8 cellular contexts compared by ENCODE assay signal in the genomic region with DNA sequence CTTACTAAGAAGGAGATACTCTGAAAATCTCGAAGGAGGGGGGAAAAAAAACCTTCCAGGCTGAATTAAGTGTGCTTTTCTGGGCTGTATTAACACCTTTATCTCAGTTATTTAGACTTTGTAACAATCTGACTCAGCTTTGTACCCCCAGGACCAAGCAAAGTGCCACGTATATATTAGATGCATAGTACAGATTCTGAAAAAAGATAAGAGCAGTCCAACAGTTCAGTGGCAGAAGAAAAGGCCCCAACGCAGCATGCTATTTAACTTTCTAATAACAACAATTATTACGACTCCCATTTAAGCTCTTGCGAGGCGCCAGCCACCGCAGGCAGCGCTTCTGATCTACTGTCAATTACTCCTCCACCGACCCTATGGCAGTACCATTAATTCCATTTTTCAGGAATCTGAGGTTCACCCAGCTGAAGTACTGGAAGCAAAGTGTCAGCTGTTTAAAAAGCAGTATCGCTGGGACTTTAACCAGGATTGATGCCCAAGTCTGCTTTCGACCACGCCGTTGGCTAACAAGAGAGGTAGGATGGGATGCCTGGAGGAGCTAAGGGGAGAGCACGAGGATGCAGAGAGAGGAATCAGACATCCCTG. TPM values are rescaled to one million over a fixed set of nuclear protein-coding genes. Genes with fewer than 3 reads are reported as not detected.
DNase-seq lines count a peak whose midpoint lies in the region; ATAC-seq and TF ChIP-seq lines count a peak whose summit lies in the region.

No MANE protein-coding gene starts in this region.

- H3K27ac Mint-ChIP-seq in CD4-positive, alpha-beta T cell, result peak overlapping the region; percentile 89
- H3K27ac Mint-ChIP-seq in memory B cell, result peak overlapping the region; percentile 88

- no peaks in the 10 kb centered on the region for H3K36me3 ChIP-seq in ascending aorta

- H3K4me1 Mint-ChIP-seq in CD4-positive, alpha-beta T cell (ENCODE audit: low read depth), result peaks cover 33% of the 10 kb centered on the region
- peaks cover 23% of the 10 kb centered on the region for H3K4me1 Mint-ChIP-seq in memory B cell

- POLR2A ChIA-PET in CD4-positive, alpha-beta T cell (lab: Charles Lee), result interaction anchor here (0.7 to 3.3 kb wide), 14 partner anchors 11 to 1389 kb away, joined by 3 to 35 read pairs (median 8); a partner anchor contains a TSS

- peaks cover 12% of the 10 kb centered on the region for H3K36me3 Mint-ChIP-seq in CD4-positive, alpha-beta T cell (ENCODE audit: low read depth)
- H3K36me3 Mint-ChIP-seq in memory B cell, result peaks cover 8% of the 10 kb centered on the region

- H3K9me3 Mint-ChIP-seq in CD4-positive, alpha-beta T cell, result no peaks in the 10 kb centered on the region
- H3K9me3 Mint-ChIP-seq in memory B cell, result peaks cover 6% of the 10 kb centered on the region

- H3K27me3 Mint-ChIP-seq in CD4-positive, alpha-beta T cell, result no peaks in the 10 kb centered on the region
- no peaks in the 10 kb centered on the region for H3K27me3 Mint-ChIP-seq in memory B cell

- in situ Hi-C loops in KBM-7 (cut with MboI; ENCODE audit: low pct_unique_long_range_greater_than_20kb, low sequenced_read_pairs), result no loop called here

- intact Hi-C loops in CD4-positive, alpha-beta T cell (cut with DNase I, micrococcal nuclease), result loop anchor here (5.0 to 10.0 kb wide), 4 partner anchors 51 to 454 kb away; a partner anchor contains a TSS
- intact Hi-C loops in ascending aorta (cut with DNase I), result loop anchor here (10.0 kb wide), 1 partner anchor 394 kb away; a partner anchor contains a TSS

- CTCF ChIA-PET in CD4-positive, alpha-beta T cell (lab: Charles Lee), result interaction anchor here (0.7 to 2.0 kb wide), 6 partner anchors 27 to 450 kb away, joined by 3 to 5 read pairs (median 4); a partner anchor contains a TSS

- no peak overlapping the region for H3K27ac ChIP-seq in CD4-positive, alpha-beta T cell (ENCODE audit: low read depth, low read length)
- peak overlapping the region; percentile 72 to 84 for H3K27ac ChIP-seq in ascending aorta

- no peaks in the 10 kb centered on the region for H3K9me3 ChIP-seq in CD4-positive, alpha-beta T cell (ENCODE audit: control insufficient read depth, low read length)
- H3K9me3 ChIP-seq in ascending aorta, result no peaks in the 10 kb centered on the region

- H3K4me3 Mint-ChIP-seq in CD4-positive, alpha-beta T cell, result peak overlapping the region; percentile 92
- H3K4me3 Mint-ChIP-seq in memory B cell, result peak overlapping the region; percentile 91

- no peak for ATAC-seq in CD4-positive, alpha-beta T cell (ENCODE audit: poor library complexity)
- ATAC-seq in HG03432 (IDR thresholded peaks at IDR 0.05; ENCODE audit: unreplicated experiment) (peak; percentile 2), memory B cell (ENCODE audit: low read depth) (no peak), GM21737 (IDR thresholded peaks at IDR 0.05; ENCODE audit: unreplicated experiment) (no peak)

- peak overlapping the region; percentile 85 to 87 for H3K4me3 ChIP-seq in ascending aorta

- H3K4me1 ChIP-seq in ascending aorta, result peaks cover 0 to 4% of the 10 kb centered on the region in 2 donors

- no peaks in the 10 kb centered on the region for H3K27me3 ChIP-seq in CD4-positive, alpha-beta T cell (ENCODE audit: control insufficient read depth, insufficient read depth, low read length)
- H3K27me3 ChIP-seq in ascending aorta, result no peaks in the 10 kb centered on the region

- no peak for DNase-seq in CD4-positive, alpha-beta T cell
- DNase-seq in ascending aorta (ENCODE audit: low spot score in 2 of 2) (no peak), memory B cell (ENCODE audit: low spot score in 2 of 2) (no peak), hepatic stellate cell (ENCODE audit: low spot score) (no peak), NCI-H2171 (lab: John Stamatoyannopoulos, UW) (no peak), KBM-7 (no peak)

- TF ChIP-seq CTCF in CD4-positive, alpha-beta T cell (IDR thresholded peaks at IDR 0.05), result no peak
- no peak for TF ChIP-seq CTCF in ascending aorta (IDR thresholded peaks at IDR 0.05)

RNA-seq across cellular contexts. Expression of a gene that starts 0.7 kb away (rescaled TPM):
- total RNA-seq in CD4-positive, alpha-beta T cell, result 10 to 100 TPM; 15.6 to 16.4 TPM
- total RNA-seq in ascending aorta, result 57.9 TPM

RNA-seq across cellular contexts. Expression of a gene that starts 43.8 kb away (rescaled TPM):
- total RNA-seq in CD4-positive, alpha-beta T cell, result under 1 TPM; 0.49 to 0.50 TPM
- total RNA-seq in ascending aorta, result 1.7 TPM

RNA-seq across cellular contexts. Expression of a gene that starts 50.9 kb away (rescaled TPM):
- 10 to 100 TPM; 36.9 to 38.9 TPM for total RNA-seq in CD4-positive, alpha-beta T cell
- 0.85 TPM for total RNA-seq in ascending aorta

Comparison
In these comparisons a context has a peak if more than half of its experiments do, and no peak if none do; other contexts are left out.
1. RNA of a gene that starts 50.9 kb away (total RNA-seq): 36.9 to 38.9 TPM in CD4-positive, alpha-beta T cell; 0.85 TPM in ascending aorta (single experiment); every median in the first group is over 10 times any median in the second.